In genomic region chr21:46392921-46393320, GRCh38 we compare ENCODE assay signal across 1 cellular context.
TF ChIP-seq lines count a peak whose summit lies in the region.

No MANE protein-coding gene starts in this region.

TF ChIP-seq in IMR-90, 13 proteins besides CTCF, POLR2A, EP300 and RAD21 (continued from another document):
- TF ChIP-seq RCOR1 (IDR thresholded peaks at IDR 0.05; ENCODE audit: insufficient replicate concordance, low read length) (no peak), BHLHE40 (IDR thresholded peaks at IDR 0.05; ENCODE audit: low read depth, low read length) (no peak), SMC3 (IDR thresholded peaks at IDR 0.05; ENCODE audit: low read depth, low read length) (no peak), CEBPB (IDR thresholded peaks at IDR 0.05; ENCODE audit: low read depth, low read length) (no peak), USF2 (IDR thresholded peaks at IDR 0.05; ENCODE audit: low read depth, low read length) (no peak), CHD1 (IDR thresholded peaks at IDR 0.05; ENCODE audit: low read depth, low read length) (no peak), MAZ (IDR thresholded peaks at IDR 0.05; ENCODE audit: borderline replicate concordance, low read depth, low read length) (no peak), RFX5 (IDR thresholded peaks at IDR 0.05; ENCODE audit: low read depth, low read length) (no peak), MAFK (IDR thresholded peaks at IDR 0.05; ENCODE audit: low read depth, low read length) (no peak), MXI1 (IDR thresholded peaks at IDR 0.05; ENCODE audit: borderline replicate concordance, low read depth, low read length) (no peak)
